Comparison of ENCODE assay signal across 8 cellular contexts in the genomic region with DNA sequence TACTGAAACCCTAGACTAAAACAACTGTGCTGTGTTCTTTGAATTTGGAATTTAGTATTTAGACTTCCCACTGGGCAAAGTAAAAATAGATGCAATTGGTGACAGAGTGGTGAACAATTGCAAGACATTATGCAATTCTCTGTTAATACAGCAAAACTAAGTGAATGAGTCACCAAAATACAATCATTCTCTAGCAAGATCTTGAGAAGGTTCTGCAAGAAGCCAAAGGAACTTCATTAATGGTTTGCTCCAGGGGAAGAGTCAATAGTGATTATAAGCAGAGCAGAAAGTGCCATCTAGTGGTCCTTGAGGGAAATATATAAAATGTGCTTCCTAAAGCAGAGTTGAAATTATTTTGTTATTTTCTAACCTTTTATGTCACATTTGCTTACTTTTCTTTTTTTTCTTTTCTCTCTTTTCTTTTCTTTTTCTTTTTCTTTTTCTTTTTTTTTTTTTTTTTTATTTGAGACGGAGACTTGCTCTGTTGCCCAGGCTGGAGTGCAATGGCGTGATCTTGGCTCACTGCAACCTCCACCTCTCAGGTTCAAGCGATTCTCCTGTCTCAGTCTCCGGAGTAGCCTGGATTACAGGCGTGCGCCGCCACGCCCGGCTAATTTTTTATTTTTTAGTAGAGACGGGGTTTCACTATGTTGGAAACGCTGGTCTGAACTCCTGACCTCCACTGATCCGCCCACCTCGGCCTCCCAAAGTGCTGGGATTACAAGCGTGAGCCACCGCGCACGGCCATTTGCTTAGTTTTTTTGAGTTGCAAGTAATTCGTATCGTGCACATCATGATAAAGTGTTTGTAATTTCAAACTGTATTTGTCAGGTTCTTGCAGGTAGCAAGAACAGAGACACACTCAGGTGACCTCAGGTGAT.
DNase-seq lines count a peak whose midpoint lies in the region; ATAC-seq and TF ChIP-seq lines count a peak whose summit lies in the region.

No MANE protein-coding gene starts in this region.

- TF ChIP-seq POLR2A in body of pancreas (IDR thresholded peaks at IDR 0.05) = no peak

- no peaks in the 10 kb centered on the region for H3K9me2 ChIP-seq in DOHH2 (replicated peaks; ENCODE audit: control insufficient read depth, low read length)

- no peak overlapping the region for H3K4me2 ChIP-seq in DOHH2 (ENCODE audit: low read length)

- H3K36me3 ChIP-seq in DOHH2 (ENCODE audit: control insufficient read depth, low read length) = no peaks in the 10 kb centered on the region
- no peaks in the 10 kb centered on the region for H3K36me3 ChIP-seq in body of pancreas (replicated peaks in 1 of 2; ENCODE audit: insufficient read depth in 1 of 2, low read depth in 2 of 2)

- H3K27ac ChIP-seq in DOHH2 (ENCODE audit: low read depth, low read length) (no peak overlapping the region), body of pancreas (no peak overlapping the region), coronary artery (no peak overlapping the region)

- no peaks in the 10 kb centered on the region for H3K9me3 ChIP-seq in DOHH2 (ENCODE audit: control insufficient read depth, insufficient read depth, low read length)
- H3K9me3 ChIP-seq in body of pancreas = no peaks in the 10 kb centered on the region

- H3K4me3 ChIP-seq in DOHH2 (ENCODE audit: low read length) = no peak overlapping the region
- H3K4me3 ChIP-seq in body of pancreas = no peak overlapping the region
- H3K4me3 ChIP-seq in coronary artery = no peak overlapping the region

- DNase-seq in NCI-H748 treated with DMSO at 0.1 percent for 48 hours (lab: John Stamatoyannopoulos, UW) (peak; percentile 78), body of pancreas (peak in 2 of 4 donors; percentile 13 to 14), iris pigment epithelial cell (ENCODE audit: low read depth) (peak; percentile 94), stromal cell of bone marrow (ENCODE audit: low read depth) (peak; percentile 95), coronary artery (ENCODE audit: low spot score) (no peak)

- intact Hi-C loops in body of pancreas (cut with DNase I) = loop anchor here (10.0 kb wide), 1 partner anchor 375 kb away; no protein-coding TSS in a partner anchor

- peak; percentile 63 for TF ChIP-seq CTCF in DOHH2 (IDR thresholded peaks at IDR 0.05; ENCODE audit: low read depth, low read length, poor library complexity, severe bottlenecking)
- TF ChIP-seq CTCF in body of pancreas (IDR thresholded peaks at IDR 0.05) = peak; percentile 42 to 88 (median 82)
- no peak for TF ChIP-seq CTCF in coronary artery (IDR thresholded peaks at IDR 0.05)

- no peaks in the 10 kb centered on the region for H4K20me1 ChIP-seq in DOHH2 (ENCODE audit: control insufficient read depth, insufficient read depth, low read depth, low read length)

- ATAC-seq in GM19455 (IDR thresholded peaks at IDR 0.05; ENCODE audit: unreplicated experiment) (peak; percentile 97), HG03439 (IDR thresholded peaks at IDR 0.05; ENCODE audit: unreplicated experiment) (peak; percentile 88), body of pancreas (peak; percentile 74)

- no peaks in the 10 kb centered on the region for H3K79me2 ChIP-seq in DOHH2 (ENCODE audit: control insufficient read depth, low read length)

- no peaks in the 10 kb centered on the region for H3F3A ChIP-seq in DOHH2 (ENCODE audit: control insufficient read depth, insufficient read depth)

- 46 to 54% methylated on average over 19 of the region's 19 CpGs for whole genome bisulfite sequencing in body of pancreas, 2 donors

- H3K27me3 ChIP-seq in DOHH2 (ENCODE audit: control insufficient read depth, low read length) (peaks cover 8% of the 10 kb centered on the region; the same call in 1 of the 2 replicates), body of pancreas (no peaks in the 10 kb centered on the region)

- H3K4me1 ChIP-seq in DOHH2 (ENCODE audit: control insufficient read depth, low read length) = no peaks in the 10 kb centered on the region
- no peaks in the 10 kb centered on the region for H3K4me1 ChIP-seq in body of pancreas
